7 cellular contexts compared by ENCODE assay signal in the genomic region with DNA sequence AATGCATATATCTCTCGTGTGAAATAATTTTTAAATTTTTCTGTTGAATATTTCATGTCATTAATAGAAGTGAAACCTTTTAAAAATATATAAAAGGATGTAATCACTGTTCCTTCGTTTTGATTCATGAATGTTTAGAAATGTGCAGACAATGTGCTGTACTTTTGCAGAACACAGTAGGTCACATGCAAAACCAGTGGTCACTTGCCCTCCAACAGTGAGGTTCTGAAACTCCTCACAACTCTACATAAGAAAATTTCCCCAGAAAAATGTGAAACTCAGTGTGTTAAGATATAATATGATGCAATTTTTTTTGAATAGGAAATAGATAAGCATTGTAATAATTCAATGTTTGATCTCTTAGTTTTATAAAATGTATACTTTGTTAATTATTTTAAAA.
DNase-seq lines count a peak whose midpoint lies in the region; ATAC-seq and FAIRE-seq lines count a peak whose summit lies in the region.
"Not testable (repeated sequence)": the region's sequence is repeated elsewhere in the genome, so short reads cannot be mapped to it uniquely, and the experiment has no call there.

No MANE protein-coding gene starts in this region.

- peak; percentile 93 for ATAC-seq in GM18520 (IDR thresholded peaks at IDR 0.05; ENCODE audit: unreplicated experiment)
- ATAC-seq in GM19351 (IDR thresholded peaks at IDR 0.05; ENCODE audit: unreplicated experiment), result peak; percentile 88
- ATAC-seq in GM21717 (IDR thresholded peaks at IDR 0.05; ENCODE audit: unreplicated experiment), result peak; percentile 78
- peak; percentile 79 for ATAC-seq in HG02840 (IDR thresholded peaks at IDR 0.05; ENCODE audit: low FRiP score, unreplicated experiment)
- ATAC-seq in HG03103 (IDR thresholded peaks at IDR 0.05; ENCODE audit: low read depth, unreplicated experiment), result peak; percentile 70
- ATAC-seq in HG03457 (IDR thresholded peaks at IDR 0.05; ENCODE audit: unreplicated experiment), result peak; percentile 82

- FAIRE-seq in frontal cortex (lab: Jason Lieb, UNC), result peak; percentile 78

- DNase-seq in frontal cortex (ENCODE audit: low spot score in 2 of 2), result not testable (repeated sequence)
